ENCODE assay signal across 21 cellular contexts in genomic region chr14:55965851-55966250, GRCh38.
DNase-seq lines count a peak whose midpoint lies in the region; ATAC-seq and TF ChIP-seq lines count a peak whose summit lies in the region.
"Had no signal": no experiment of that assay in that cellular context is flagged by ENCODE, and none has a peak within 500 bp of the region (broad histone marks: within the 10 kb centered on the region; RNA-seq: fewer than 3 reads in every experiment).

No MANE protein-coding gene starts in this region.

- no peaks in the 10 kb centered on the region for H3F3A ChIP-seq in GM23338 (replicated peaks; ENCODE audit: low read depth)

- peak overlapping the region; percentile 83 for H3K27ac Mint-ChIP-seq in glutamatergic neuron (ENCODE audit: unreplicated experiment)
- no peak overlapping the region for H3K27ac Mint-ChIP-seq in Caco-2 (ENCODE audit: unreplicated experiment)
- H3K27ac Mint-ChIP-seq in GM23338, result no peak overlapping the region
- H3K27ac Mint-ChIP-seq: CD4-positive, alpha-beta T cell; HFFc6 had no signal

- H3K27me3 Mint-ChIP-seq in glutamatergic neuron (ENCODE audit: unreplicated experiment) (peaks cover under 1% of the 10 kb centered on the region), Caco-2 (ENCODE audit: insufficient read depth, unreplicated experiment) (peaks cover 6% of the 10 kb centered on the region), GM23338 (ENCODE audit: insufficient read depth, low read depth, poor library complexity) (no peaks in the 10 kb centered on the region)

- DNase-seq in AG09309 (ENCODE audit: low read depth) (peak; percentile 16), amniotic epithelial cell (ENCODE audit: low read depth) (peak; percentile 36), choroid plexus epithelial cell (ENCODE audit: low read depth) (peak; percentile 5), glutamatergic neuron (no peak), Caco-2 (no peak), GM23338 (ENCODE audit: low spot score) (no peak)
- DNase-seq: AML-193; Calu3; CD4-positive, alpha-beta T cell; DMS79 treated with DMSO at 0.1 percent for 48 hours; EL; GOT3; H7; HFFc6; IMR-90 had no signal

- H3K9me3 Mint-ChIP-seq in glutamatergic neuron (ENCODE audit: unreplicated experiment) (peaks cover 2% of the 10 kb centered on the region), Caco-2 (ENCODE audit: unreplicated experiment) (no peaks in the 10 kb centered on the region), GM23338 (no peaks in the 10 kb centered on the region)
- H3K9me3 Mint-ChIP-seq: CD4-positive, alpha-beta T cell; HFFc6 had no signal

- no peaks in the 10 kb centered on the region for H3K9me3 ChIP-seq in Caco-2

- CTCF ChIA-PET in Caco-2 (lab: Charles Lee), result no interaction called here

- H3K4me3 Mint-ChIP-seq in glutamatergic neuron (ENCODE audit: unreplicated experiment), result peak overlapping the region; percentile 10
- no peak overlapping the region for H3K4me3 Mint-ChIP-seq in Caco-2 (ENCODE audit: unreplicated experiment)
- no peak overlapping the region for H3K4me3 Mint-ChIP-seq in GM23338
- H3K4me3 Mint-ChIP-seq: CD4-positive, alpha-beta T cell; HFFc6 had no signal

- H3K36me3 ChIP-seq in Caco-2 (ENCODE audit: control insufficient read depth, insufficient read depth, low read length) (no peaks in the 10 kb centered on the region), GM23338 (ENCODE audit: insufficient read depth) (no peaks in the 10 kb centered on the region)

- no peaks in the 10 kb centered on the region for H4K20me1 ChIP-seq in GM23338 (replicated peaks; ENCODE audit: insufficient read depth)

- H3K27me3 ChIP-seq in Caco-2 (replicated peaks; ENCODE audit: control insufficient read depth, insufficient read depth, low read length) (no peaks in the 10 kb centered on the region), GM23338 (ENCODE audit: insufficient read depth) (no peaks in the 10 kb centered on the region)

- no peaks in the 10 kb centered on the region for H3K79me2 ChIP-seq in GM23338 (replicated peaks; ENCODE audit: insufficient read depth)

- no peak overlapping the region for H3K27ac ChIP-seq in GM23338 (ENCODE audit: low read depth)
- H3K27ac ChIP-seq: C4-2B, HL-60 had no signal

- ATAC-seq in GM18511 (IDR thresholded peaks at IDR 0.05; ENCODE audit: unreplicated experiment) (no peak), GM23338 (no peak)
- ATAC-seq: GM12878, HCT116, K562 had no signal

- no peaks in the 10 kb centered on the region for H3K36me3 Mint-ChIP-seq in glutamatergic neuron (ENCODE audit: unreplicated experiment)
- no peaks in the 10 kb centered on the region for H3K36me3 Mint-ChIP-seq in Caco-2 (ENCODE audit: insufficient read depth, unreplicated experiment)
- H3K36me3 Mint-ChIP-seq in GM23338 (ENCODE audit: low read depth), result no peaks in the 10 kb centered on the region

- no peak overlapping the region for H3K4me2 ChIP-seq in GM23338

- no peaks in the 10 kb centered on the region for H3K4me1 ChIP-seq in Caco-2
- 0 out of 2 replicates have a peak, but pooled peaks cover 5% of the 10 kb centered on the region for H3K4me1 ChIP-seq in GM23338 (ENCODE audit: insufficient read depth)

- H3K9me2 ChIP-seq in GM23338 (ENCODE audit: insufficient read depth), result peaks cover 6% of the 10 kb centered on the region

- POLR2A ChIA-PET in Caco-2 (lab: Charles Lee), result no interaction called here

- H3K4me3 ChIP-seq in AG09309 (ENCODE audit: control insufficient read depth, low read depth, low read length) (no peak overlapping the region), choroid plexus epithelial cell (ENCODE audit: low read depth, low read length) (no peak overlapping the region), Caco-2 (ENCODE audit: low read depth, low read length) (no peak overlapping the region), GM23338 (no peak overlapping the region)
- H3K4me3 ChIP-seq: GM12878, K562 had no signal

- no TSS peak for BruUV-seq in Caco-2 (replicated peaks; lab: Mats Ljungman, UMichigan)

- intact Hi-C loops in Caco-2 (cut with micrococcal nuclease; ENCODE audit: unreplicated experiment), result no loop called here

- H3K4me1 Mint-ChIP-seq in glutamatergic neuron (ENCODE audit: low read depth, unreplicated experiment) (peaks cover 22% of the 10 kb centered on the region), Caco-2 (ENCODE audit: low read depth, unreplicated experiment) (no peaks in the 10 kb centered on the region), GM23338 (peaks cover 10% of the 10 kb centered on the region; the same call in 2 of the 3 replicates)

- TF ChIP-seq CTCF in AG09309 (IDR thresholded peaks at IDR 0.05; ENCODE audit: control insufficient read depth, insufficient read depth, low read depth, low read length, missing control alignments) (no peak), choroid plexus epithelial cell (conservative IDR thresholded peaks at IDR 0.05; ENCODE audit: low read depth, low read length) (no peak), glutamatergic neuron (IDR thresholded peaks at IDR 0.05; ENCODE audit: partially characterized antibody, unreplicated experiment) (no peak), Caco-2 (IDR thresholded peaks at IDR 0.05; ENCODE audit: insufficient read depth in 1 of 2, low read depth in 1 of 2, low read length in 1 of 2, severe bottlenecking in 1 of 2, unreplicated experiment in 1 of 2) (no peak), GM23338 (conservative IDR thresholded peaks at IDR 0.05; ENCODE audit: low read depth in 2 of 2) (no peak)

- H2AFZ ChIP-seq in GM23338, result no peak overlapping the region

TF ChIP-seq in GM23338, 12 proteins besides CTCF, POLR2A, EP300 and RAD21 (continues in another document):
- TF ChIP-seq ETS1 (IDR thresholded peaks at IDR 0.05) (no peak), EZH2phosphoT487 (IDR thresholded peaks at IDR 0.05; ENCODE audit: unreplicated experiment) (no peak), ZNF462 (CRISPR knock-in tag; IDR thresholded peaks at IDR 0.05) (no peak), ZNF114 (CRISPR knock-in tag; IDR thresholded peaks at IDR 0.05) (no peak)

Comparison
In these comparisons a context has a peak if more than half of its experiments do, and no peak if none do; other contexts are left out.
1. DNase-seq: peak in AG09309 (single experiment), amniotic epithelial cell (single experiment) and choroid plexus epithelial cell (single experiment); none in glutamatergic neuron (single experiment), Caco-2 (0 of 2) and GM23338 (single experiment).